1 cellular context compared by ENCODE assay signal in the genomic region with DNA sequence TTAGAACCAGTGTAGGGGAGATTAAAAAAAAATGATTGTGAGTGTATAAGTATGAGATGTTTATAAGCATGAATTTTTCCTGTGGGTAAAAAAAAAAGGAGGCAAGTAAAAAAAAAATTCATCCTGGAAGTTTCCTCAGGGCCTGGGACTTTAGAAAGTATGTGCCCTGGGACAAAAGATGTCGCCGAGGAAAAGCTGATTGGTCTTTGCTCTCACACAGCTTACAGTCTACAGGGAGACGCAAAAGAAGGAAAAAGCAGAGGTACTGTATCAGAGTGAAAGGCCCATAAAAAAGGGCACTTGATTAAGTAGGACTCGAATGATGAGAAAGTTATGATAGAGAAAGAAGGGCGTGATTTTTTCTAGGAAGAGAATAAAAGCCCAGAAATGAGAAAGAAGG.
TF ChIP-seq lines count a peak whose summit lies in the region.

No MANE protein-coding gene starts in this region.

TF ChIP-seq in GM23338, 12 proteins besides CTCF, POLR2A, EP300 and RAD21 (continued from another document):
- TF ChIP-seq, protein P1, sequence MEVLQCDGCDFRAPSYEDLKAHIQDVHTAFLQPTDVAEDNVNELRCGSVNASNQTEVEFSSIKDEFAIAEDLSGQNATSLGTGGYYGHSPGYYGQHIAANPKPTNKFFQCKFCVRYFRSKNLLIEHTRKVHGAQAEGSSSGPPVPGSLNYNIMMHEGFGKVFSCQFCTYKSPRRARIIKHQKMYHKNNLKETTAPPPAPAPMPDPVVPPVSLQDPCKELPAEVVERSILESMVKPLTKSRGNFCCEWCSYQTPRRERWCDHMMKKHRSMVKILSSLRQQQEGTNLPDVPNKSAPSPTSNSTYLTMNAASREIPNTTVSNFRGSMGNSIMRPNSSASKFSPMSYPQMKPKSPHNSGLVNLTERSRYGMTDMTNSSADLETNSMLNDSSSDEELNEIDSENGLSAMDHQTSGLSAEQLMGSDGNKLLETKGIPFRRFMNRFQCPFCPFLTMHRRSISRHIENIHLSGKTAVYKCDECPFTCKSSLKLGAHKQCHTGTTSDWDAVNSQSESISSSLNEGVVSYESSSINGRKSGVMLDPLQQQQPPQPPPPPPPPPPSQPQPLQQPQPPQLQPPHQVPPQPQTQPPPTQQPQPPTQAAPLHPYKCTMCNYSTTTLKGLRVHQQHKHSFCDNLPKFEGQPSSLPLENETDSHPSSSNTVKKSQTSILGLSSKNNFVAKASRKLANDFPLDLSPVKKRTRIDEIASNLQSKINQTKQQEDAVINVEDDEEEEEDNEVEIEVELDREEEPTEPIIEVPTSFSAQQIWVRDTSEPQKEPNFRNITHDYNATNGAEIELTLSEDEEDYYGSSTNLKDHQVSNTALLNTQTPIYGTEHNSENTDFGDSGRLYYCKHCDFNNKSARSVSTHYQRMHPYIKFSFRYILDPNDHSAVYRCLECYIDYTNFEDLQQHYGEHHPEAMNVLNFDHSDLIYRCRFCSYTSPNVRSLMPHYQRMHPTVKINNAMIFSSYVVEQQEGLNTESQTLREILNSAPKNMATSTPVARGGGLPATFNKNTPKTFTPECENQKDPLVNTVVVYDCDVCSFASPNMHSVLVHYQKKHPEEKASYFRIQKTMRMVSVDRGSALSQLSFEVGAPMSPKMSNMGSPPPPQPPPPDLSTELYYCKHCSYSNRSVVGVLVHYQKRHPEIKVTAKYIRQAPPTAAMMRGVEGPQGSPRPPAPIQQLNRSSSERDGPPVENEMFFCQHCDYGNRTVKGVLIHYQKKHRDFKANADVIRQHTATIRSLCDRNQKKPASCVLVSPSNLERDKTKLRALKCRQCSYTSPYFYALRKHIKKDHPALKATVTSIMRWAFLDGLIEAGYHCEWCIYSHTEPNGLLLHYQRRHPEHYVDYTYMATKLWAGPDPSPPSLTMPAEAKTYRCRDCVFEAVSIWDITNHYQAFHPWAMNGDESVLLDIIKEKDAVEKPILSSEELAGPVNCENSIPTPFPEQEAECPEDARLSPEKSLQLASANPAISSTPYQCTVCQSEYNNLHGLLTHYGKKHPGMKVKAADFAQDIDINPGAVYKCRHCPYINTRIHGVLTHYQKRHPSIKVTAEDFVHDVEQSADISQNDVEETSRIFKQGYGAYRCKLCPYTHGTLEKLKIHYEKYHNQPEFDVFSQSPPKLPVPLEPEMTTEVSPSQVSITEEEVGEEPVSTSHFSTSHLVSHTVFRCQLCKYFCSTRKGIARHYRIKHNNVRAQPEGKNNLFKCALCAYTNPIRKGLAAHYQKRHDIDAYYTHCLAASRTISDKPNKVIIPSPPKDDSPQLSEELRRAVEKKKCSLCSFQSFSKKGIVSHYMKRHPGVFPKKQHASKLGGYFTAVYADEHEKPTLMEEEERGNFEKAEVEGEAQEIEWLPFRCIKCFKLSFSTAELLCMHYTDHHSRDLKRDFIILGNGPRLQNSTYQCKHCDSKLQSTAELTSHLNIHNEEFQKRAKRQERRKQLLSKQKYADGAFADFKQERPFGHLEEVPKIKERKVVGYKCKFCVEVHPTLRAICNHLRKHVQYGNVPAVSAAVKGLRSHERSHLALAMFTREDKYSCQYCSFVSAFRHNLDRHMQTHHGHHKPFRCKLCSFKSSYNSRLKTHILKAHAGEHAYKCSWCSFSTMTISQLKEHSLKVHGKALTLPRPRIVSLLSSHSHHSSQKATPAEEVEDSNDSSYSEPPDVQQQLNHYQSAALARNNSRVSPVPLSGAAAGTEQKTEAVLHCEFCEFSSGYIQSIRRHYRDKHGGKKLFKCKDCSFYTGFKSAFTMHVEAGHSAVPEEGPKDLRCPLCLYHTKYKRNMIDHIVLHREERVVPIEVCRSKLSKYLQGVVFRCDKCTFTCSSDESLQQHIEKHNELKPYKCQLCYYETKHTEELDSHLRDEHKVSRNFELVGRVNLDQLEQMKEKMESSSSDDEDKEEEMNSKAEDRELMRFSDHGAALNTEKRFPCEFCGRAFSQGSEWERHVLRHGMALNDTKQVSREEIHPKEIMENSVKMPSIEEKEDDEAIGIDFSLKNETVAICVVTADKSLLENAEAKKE (CRISPR knock-in tag; IDR thresholded peaks at IDR 0.05) = no peak
- TF ChIP-seq ZNF331 (CRISPR knock-in tag; IDR thresholded peaks at IDR 0.05; ENCODE audit: low read depth) = no peak
